14 cellular contexts compared by ENCODE assay signal in genomic region chr9:39279995-39280394, GRCh38. TPM values are rescaled to one million over a fixed set of nuclear protein-coding genes. Genes with fewer than 3 reads are reported as not detected.
"Had no signal": no experiment of that assay in that cellular context is flagged by ENCODE, and none has a peak within 500 bp of the region (broad histone marks: within the 10 kb centered on the region; RNA-seq: fewer than 3 reads in every experiment).

No MANE protein-coding gene starts in this region.

RNA-seq across cellular contexts. Expression of gene CNTNAP3, which starts 8.0 kb away (rescaled TPM):
- total RNA-seq: activated CD4-positive, alpha-beta memory T cell treated with anti-CD3 and anti-CD28 coated beads for 36 hours; activated CD4-positive, alpha-beta T cell treated with anti-CD3 and anti-CD28 coated beads, Interleukin-2, amount 10 ng/mL, durations not matched to agents 24 days and 14 days; activated CD8-positive, alpha-beta memory T cell treated with anti-CD3 and anti-CD28 coated beads for 36 hours; activated CD8-positive, alpha-beta T cell treated with anti-CD3 and anti-CD28 coated beads for 36 hours; activated naive CD4-positive, alpha-beta T cell treated with anti-CD3 and anti-CD28 coated beads for 36 hours; activated naive CD4-positive, alpha-beta T cell treated with anti-CD3 and anti-CD28 coated beads, Interleukin-2, amount 50 U/mL, for 72 hours; activated naive CD8-positive, alpha-beta T cell treated with anti-CD3 and anti-CD28 coated beads for 36 hours; activated T-cell treated with anti-CD3 and anti-CD28 coated beads, Interleukin-2, amount 50 U/mL, for 4 hours; activated T-cell treated with anti-CD3 and anti-CD28 coated beads, Interleukin-2, amount 50 U/mL, for 72 hours; activated T-helper 1 cell treated with anti-CD3 and anti-CD28 coated beads, Interleukin-12 subunit alpha, Interleukin-12 subunit beta, Interleukin-2, Interleukin-4 antibody, amounts not matched to agents 30 ng/mL and 10 ng/mL and 1 ng/mL, durations not matched to agents 14 hours and 24 hours and 36 hours; activated T-helper 17 cell treated with anti-CD3 and anti-CD28 coated beads, Interleukin-2, amount 50 U/mL, for 72 hours; T-helper 1 cell treated with Interleukin-12 subunit alpha and Interleukin-12 subunit beta and Interleukin-4 antibody, amounts not matched to agents 30 ng/mL and 1 ng/mL, for 36 hours; T-helper 17 cell; T-helper 2 cell treated with Interferon-gamma antibody and Interleukin-4, amounts not matched to agents 100 ng/mL and 5 ng/mL, for 36 hours had no signal
